Comparison of ENCODE assay signal across 32 cellular contexts in the genomic region with DNA sequence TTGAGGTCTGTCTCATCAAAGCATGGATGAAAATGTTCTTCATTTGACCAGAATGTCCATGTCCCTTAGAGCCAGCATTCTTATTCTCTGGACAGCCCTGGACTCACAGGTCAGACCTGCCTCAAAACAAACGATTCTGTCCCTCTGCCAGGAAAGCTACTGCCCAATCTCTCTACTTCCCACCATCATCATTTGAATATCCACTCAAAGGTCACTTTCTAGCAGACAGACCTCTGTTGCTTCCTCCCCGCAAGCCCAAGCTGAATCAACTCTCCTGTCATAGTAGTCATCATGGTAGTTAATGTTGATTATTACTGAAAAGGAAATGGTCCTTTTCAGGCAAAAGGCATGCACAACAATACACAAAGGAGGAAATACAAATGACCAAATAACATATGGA. TPM values are rescaled to one million over a fixed set of nuclear protein-coding genes. Genes with fewer than 3 reads are reported as not detected.
A peak's percentile ranks its signal among the peaks of the same experiment; 100 is the strongest.
DNase-seq lines count a peak whose midpoint lies in the region; ATAC-seq and TF ChIP-seq lines count a peak whose summit lies in the region.
"Had no signal": no experiment of that assay in that cellular context is flagged by ENCODE, and none has a peak within 500 bp of the region (broad histone marks: within the 10 kb centered on the region; RNA-seq: fewer than 3 reads in every experiment).

No MANE protein-coding gene starts in this region.

- BruUV-seq in MCF 10A (replicated peaks; lab: Mats Ljungman, UMichigan) = no TSS peak

- peak; percentile 86 for ATAC-seq in left lobe of liver
- ATAC-seq: activated CD8-positive, alpha-beta T cell treated with anti-CD3 and anti-CD28 coated beads, Interleukin-2, amount 10 ng/mL, durations not matched to agents 7 days and 5 days; heart right ventricle; Panc1 had no signal

- TF ChIP-seq CTCF in MCF 10A (IDR thresholded peaks at IDR 0.05; ENCODE audit: unreplicated experiment) (no peak), breast epithelium (IDR thresholded peaks at IDR 0.05) (no peak)

- no peak for DNase-seq in MCF 10A (ENCODE audit: unreplicated experiment)
- DNase-seq in breast epithelium (ENCODE audit: low spot score in 2 of 2) = no peak
- peak; percentile 6 for DNase-seq in dermis blood vessel endothelial cell
- peak; percentile 85 for DNase-seq in left lobe of liver (ENCODE audit: low spot score)
- no peak for DNase-seq in putamen (ENCODE audit: low spot score)
- DNase-seq in NCI-H2081 treated with DMSO at 0.1 percent for 48 hours (lab: John Stamatoyannopoulos, UW) = no peak
- no peak for DNase-seq in caudate nucleus (lab: John Stamatoyannopoulos, UW)
- DNase-seq in middle frontal gyrus (ENCODE audit: extremely low spot score, low spot score) = no peak
- DNase-seq: activated CD4-positive, alpha-beta T cell treated with anti-CD3 and anti-CD28 coated beads for 4 hours; activated CD8-positive, alpha-beta T cell treated with anti-CD3 and anti-CD28 coated beads, Interleukin-2, amount 10 ng/mL, durations not matched to agents 7 days and 5 days; anterior cingulate cortex; CD4-positive, alpha-beta T cell; EL; HCEC 1CT; heart right ventricle; Kasumi-1; NCI-H1436 treated with DMSO at 0.1 percent for 48 hours; NCI-H2107; pancreas; Right ventricle myocardium superior; stimulated activated naive CD4-positive, alpha-beta T cell; T-helper 9 cell; WERI-Rb-1 had no signal

- no peaks in the 10 kb centered on the region for H3K27me3 Mint-ChIP-seq in MCF 10A (ENCODE audit: insufficient read depth, unreplicated experiment)
- H3K27me3 Mint-ChIP-seq: activated naive CD4-positive, alpha-beta T cell treated with anti-CD3 and anti-CD28 coated beads, Interleukin-2, amount 50 U/mL, for 24 hours; CD4-positive, alpha-beta T cell had no signal

- no peaks in the 10 kb centered on the region for H3K9me3 Mint-ChIP-seq in MCF 10A (ENCODE audit: unreplicated experiment)
- H3K9me3 Mint-ChIP-seq: activated naive CD4-positive, alpha-beta T cell treated with anti-CD3 and anti-CD28 coated beads, Interleukin-2, amount 50 U/mL, for 24 hours; CD4-positive, alpha-beta T cell; neural crest cell had no signal

- peak overlapping the region; percentile 5 for H3K27ac Mint-ChIP-seq in MCF 10A (ENCODE audit: low read depth, unreplicated experiment)
- H3K27ac Mint-ChIP-seq: activated CD8-positive, alpha-beta T cell treated with anti-CD3 and anti-CD28 coated beads, Interleukin-2, amount 10 ng/mL, durations not matched to agents 7 days and 5 days; activated naive CD4-positive, alpha-beta T cell treated with anti-CD3 and anti-CD28 coated beads, Interleukin-2, amount 50 U/mL, for 24 hours; CD4-positive, alpha-beta T cell had no signal

- H3K36me3 ChIP-seq in breast epithelium = no peaks in the 10 kb centered on the region
- H3K36me3 ChIP-seq: cardiac muscle cell, esophagus muscularis mucosa, heart right ventricle, pancreas, suprapubic skin, WERI-Rb-1 had no signal

- POLR2A ChIA-PET in MCF 10A (lab: Yijun Ruan, JAX) = no interaction called here

- no peak overlapping the region for H3K4me3 Mint-ChIP-seq in MCF 10A (ENCODE audit: unreplicated experiment)
- H3K4me3 Mint-ChIP-seq: activated CD8-positive, alpha-beta T cell treated with anti-CD3 and anti-CD28 coated beads, Interleukin-2, amount 10 ng/mL, durations not matched to agents 7 days and 5 days; activated naive CD4-positive, alpha-beta T cell treated with anti-CD3 and anti-CD28 coated beads, Interleukin-2, amount 50 U/mL, for 24 hours; CD4-positive, alpha-beta T cell; neural crest cell had no signal

- intact Hi-C loops in MCF 10A (cut with micrococcal nuclease) = no loop called here
- intact Hi-C loops in breast epithelium (cut with DNase I; ENCODE audit: low total_unique reads) = no loop called here

- H3K9me3 ChIP-seq in breast epithelium = no peaks in the 10 kb centered on the region
- H3K9me3 ChIP-seq: esophagus muscularis mucosa, heart right ventricle, pancreas, suprapubic skin had no signal

- no peak for TF ChIP-seq POLR2A in breast epithelium (IDR thresholded peaks at IDR 0.05)

- H3K4me3 ChIP-seq in breast epithelium = no peak overlapping the region
- H3K4me3 ChIP-seq: cardiac muscle cell, coronary artery, esophagus muscularis mucosa, heart right ventricle, pancreas, smooth muscle cell, suprapubic skin had no signal

- H3K27ac ChIP-seq in breast epithelium = no peak overlapping the region
- H3K27ac ChIP-seq in caudate nucleus (ENCODE audit: low read depth, low read length) = no peak overlapping the region
- H3K27ac ChIP-seq: cardiac muscle cell, coronary artery, esophagus muscularis mucosa, pancreas, suprapubic skin, WERI-Rb-1 had no signal

- CTCF ChIA-PET in MCF 10A (lab: Yijun Ruan, JAX) = no interaction called here

- H3K36me3 Mint-ChIP-seq in MCF 10A (ENCODE audit: insufficient read depth, unreplicated experiment) = no peaks in the 10 kb centered on the region
- H3K36me3 Mint-ChIP-seq: activated naive CD4-positive, alpha-beta T cell treated with anti-CD3 and anti-CD28 coated beads, Interleukin-2, amount 50 U/mL, for 24 hours had no signal

- H3K4me1 ChIP-seq in breast epithelium = no peaks in the 10 kb centered on the region
- H3K4me1 ChIP-seq: esophagus muscularis mucosa, suprapubic skin had no signal

- H3K4me1 Mint-ChIP-seq in MCF 10A (ENCODE audit: insufficient read depth, unreplicated experiment) = peaks cover 17% of the 10 kb centered on the region
- H3K4me1 Mint-ChIP-seq: activated naive CD4-positive, alpha-beta T cell treated with anti-CD3 and anti-CD28 coated beads, Interleukin-2, amount 50 U/mL, for 24 hours had no signal

- H3K27me3 ChIP-seq in breast epithelium = no peaks in the 10 kb centered on the region
- H3K27me3 ChIP-seq: cardiac muscle cell, esophagus muscularis mucosa, heart right ventricle, pancreas, suprapubic skin had no signal

RNA-seq across cellular contexts. Expression of a gene that starts 39.6 kb away (rescaled TPM):
- total RNA-seq in MCF 10A (2022) = 0.89 and 1.7 TPM in 2 replicates
- total RNA-seq in breast epithelium = 1,000 to 10,000 TPM in 1 of 3 donors, 10 to 100 TPM in 2; 63.4 to 1,281 (median 78.3) TPM
- total RNA-seq in dermis blood vessel endothelial cell = 2.2 and 4.7 TPM in 2 replicates
- total RNA-seq in left lobe of liver = 45.2 TPM
- total RNA-seq: A172, neural crest cell had no signal

Comparison
In these comparisons a context has a peak if more than half of its experiments do, and no peak if none do; other contexts are left out.
1. DNase-seq: peak in dermis blood vessel endothelial cell (single experiment) and left lobe of liver (single experiment); none in MCF 10A (single experiment), breast epithelium (0 of 2), putamen (single experiment), NCI-H2081 treated with DMSO at 0.1 percent for 48 hours (single experiment), caudate nucleus (0 of 61) and middle frontal gyrus (single experiment).